Comparison of ENCODE assay signal across 1 cellular context in the genomic region with DNA sequence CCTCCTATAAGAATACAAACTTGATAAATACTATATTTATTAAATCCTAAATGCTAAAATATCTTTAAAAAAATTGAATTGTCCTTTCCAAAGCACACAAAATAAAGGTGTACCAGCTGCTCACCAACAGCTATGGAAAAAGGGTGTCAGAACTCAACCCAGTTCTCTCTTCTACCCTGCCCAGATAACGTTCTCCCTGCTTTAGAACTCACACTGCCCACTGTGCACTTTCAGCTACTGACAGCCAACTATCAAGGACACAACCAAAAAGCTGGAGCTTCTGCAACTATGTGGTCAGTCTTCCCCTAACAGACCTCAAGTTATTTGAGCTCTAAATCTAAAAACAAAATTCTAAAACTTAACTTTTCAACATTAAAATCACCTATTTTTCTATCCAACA.
TF ChIP-seq lines count a peak whose summit lies in the region.

No MANE protein-coding gene starts in this region.

TF ChIP-seq in WTC11, 78 proteins besides CTCF, POLR2A, EP300 and RAD21:
- TF ChIP-seq, protein P1, sequence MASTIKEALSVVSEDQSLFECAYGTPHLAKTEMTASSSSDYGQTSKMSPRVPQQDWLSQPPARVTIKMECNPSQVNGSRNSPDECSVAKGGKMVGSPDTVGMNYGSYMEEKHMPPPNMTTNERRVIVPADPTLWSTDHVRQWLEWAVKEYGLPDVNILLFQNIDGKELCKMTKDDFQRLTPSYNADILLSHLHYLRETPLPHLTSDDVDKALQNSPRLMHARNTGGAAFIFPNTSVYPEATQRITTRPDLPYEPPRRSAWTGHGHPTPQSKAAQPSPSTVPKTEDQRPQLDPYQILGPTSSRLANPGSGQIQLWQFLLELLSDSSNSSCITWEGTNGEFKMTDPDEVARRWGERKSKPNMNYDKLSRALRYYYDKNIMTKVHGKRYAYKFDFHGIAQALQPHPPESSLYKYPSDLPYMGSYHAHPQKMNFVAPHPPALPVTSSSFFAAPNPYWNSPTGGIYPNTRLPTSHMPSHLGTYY (CRISPR knock-in tag; IDR thresholded peaks at IDR 0.05): no peak
- TF ChIP-seq EMX1 (CRISPR knock-in tag; IDR thresholded peaks at IDR 0.05) (no peak), ZBTB21 (CRISPR knock-in tag; IDR thresholded peaks at IDR 0.05; ENCODE audit: borderline replicate concordance) (no peak), RELA (CRISPR knock-in tag; IDR thresholded peaks at IDR 0.05; ENCODE audit: borderline replicate concordance) (no peak), MYBL2 (CRISPR knock-in tag; IDR thresholded peaks at IDR 0.05) (no peak), ZBTB43 (CRISPR knock-in tag; IDR thresholded peaks at IDR 0.05) (no peak), ATF1 (CRISPR knock-in tag; IDR thresholded peaks at IDR 0.05) (no peak), ZNF219 (CRISPR knock-in tag; IDR thresholded peaks at IDR 0.05; ENCODE audit: borderline replicate concordance) (no peak)
- TF ChIP-seq, protein P2, sequence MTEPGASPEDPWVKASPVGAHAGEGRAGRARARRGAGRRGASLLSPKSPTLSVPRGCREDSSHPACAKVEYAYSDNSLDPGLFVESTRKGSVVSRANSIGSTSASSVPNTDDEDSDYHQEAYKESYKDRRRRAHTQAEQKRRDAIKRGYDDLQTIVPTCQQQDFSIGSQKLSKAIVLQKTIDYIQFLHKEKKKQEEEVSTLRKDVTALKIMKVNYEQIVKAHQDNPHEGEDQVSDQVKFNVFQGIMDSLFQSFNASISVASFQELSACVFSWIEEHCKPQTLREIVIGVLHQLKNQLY (CRISPR knock-in tag; IDR thresholded peaks at IDR 0.05): no peak
- TF ChIP-seq, protein P3, sequence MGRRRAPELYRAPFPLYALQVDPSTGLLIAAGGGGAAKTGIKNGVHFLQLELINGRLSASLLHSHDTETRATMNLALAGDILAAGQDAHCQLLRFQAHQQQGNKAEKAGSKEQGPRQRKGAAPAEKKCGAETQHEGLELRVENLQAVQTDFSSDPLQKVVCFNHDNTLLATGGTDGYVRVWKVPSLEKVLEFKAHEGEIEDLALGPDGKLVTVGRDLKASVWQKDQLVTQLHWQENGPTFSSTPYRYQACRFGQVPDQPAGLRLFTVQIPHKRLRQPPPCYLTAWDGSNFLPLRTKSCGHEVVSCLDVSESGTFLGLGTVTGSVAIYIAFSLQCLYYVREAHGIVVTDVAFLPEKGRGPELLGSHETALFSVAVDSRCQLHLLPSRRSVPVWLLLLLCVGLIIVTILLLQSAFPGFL (CRISPR knock-in tag; IDR thresholded peaks at IDR 0.05; ENCODE audit: borderline replicate concordance): no peak
- TF ChIP-seq, protein P4, sequence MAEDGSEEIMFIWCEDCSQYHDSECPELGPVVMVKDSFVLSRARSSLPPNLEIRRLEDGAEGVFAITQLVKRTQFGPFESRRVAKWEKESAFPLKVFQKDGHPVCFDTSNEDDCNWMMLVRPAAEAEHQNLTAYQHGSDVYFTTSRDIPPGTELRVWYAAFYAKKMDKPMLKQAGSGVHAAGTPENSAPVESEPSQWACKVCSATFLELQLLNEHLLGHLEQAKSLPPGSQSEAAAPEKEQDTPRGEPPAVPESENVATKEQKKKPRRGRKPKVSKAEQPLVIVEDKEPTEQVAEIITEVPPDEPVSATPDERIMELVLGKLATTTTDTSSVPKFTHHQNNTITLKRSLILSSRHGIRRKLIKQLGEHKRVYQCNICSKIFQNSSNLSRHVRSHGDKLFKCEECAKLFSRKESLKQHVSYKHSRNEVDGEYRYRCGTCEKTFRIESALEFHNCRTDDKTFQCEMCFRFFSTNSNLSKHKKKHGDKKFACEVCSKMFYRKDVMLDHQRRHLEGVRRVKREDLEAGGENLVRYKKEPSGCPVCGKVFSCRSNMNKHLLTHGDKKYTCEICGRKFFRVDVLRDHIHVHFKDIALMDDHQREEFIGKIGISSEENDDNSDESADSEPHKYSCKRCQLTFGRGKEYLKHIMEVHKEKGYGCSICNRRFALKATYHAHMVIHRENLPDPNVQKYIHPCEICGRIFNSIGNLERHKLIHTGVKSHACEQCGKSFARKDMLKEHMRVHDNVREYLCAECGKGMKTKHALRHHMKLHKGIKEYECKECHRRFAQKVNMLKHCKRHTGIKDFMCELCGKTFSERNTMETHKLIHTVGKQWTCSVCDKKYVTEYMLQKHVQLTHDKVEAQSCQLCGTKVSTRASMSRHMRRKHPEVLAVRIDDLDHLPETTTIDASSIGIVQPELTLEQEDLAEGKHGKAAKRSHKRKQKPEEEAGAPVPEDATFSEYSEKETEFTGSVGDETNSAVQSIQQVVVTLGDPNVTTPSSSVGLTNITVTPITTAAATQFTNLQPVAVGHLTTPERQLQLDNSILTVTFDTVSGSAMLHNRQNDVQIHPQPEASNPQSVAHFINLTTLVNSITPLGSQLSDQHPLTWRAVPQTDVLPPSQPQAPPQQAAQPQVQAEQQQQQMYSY (CRISPR knock-in tag; IDR thresholded peaks at IDR 0.05): no peak
